18 cellular contexts compared by ENCODE assay signal in genomic region chr6:161188547-161189465, GRCh38.
"Had no signal": no experiment of that assay in that cellular context is flagged by ENCODE, and none has a peak within 500 bp of the region (broad histone marks: within the 10 kb centered on the region; RNA-seq: fewer than 3 reads in every experiment).

No MANE protein-coding gene starts in this region.

- H3K4me3 ChIP-seq: coronary artery, hepatocyte, psoas muscle, spleen, testis, tibial nerve had no signal

- DNase-seq: cerebellar nuclear complex; effector memory CD8-positive, alpha-beta T cell; foreskin keratinocyte; naive thymus-derived CD4-positive, alpha-beta T cell; nephron progenitor cell; psoas muscle; retina; spleen; stimulated activated CD4-positive, alpha-beta T cell treated with anti-CD3 and anti-CD28 coated beads, Interleukin-15, amount 100 ng/mL, for 24 hours; stimulated activated CD4-positive, alpha-beta T cell treated with anti-CD3 and anti-CD28 coated beads, Interleukin-1b, Interleukin-23, amount 100 ng/mL, for 48 hours; stimulated activated CD4-positive, alpha-beta T cell treated with anti-CD3 and anti-CD28 coated beads, Interleukin-4, amount 100 ng/mL, for 24 hours; testis had no signal

- H3K36me3 ChIP-seq: spleen had no signal

- H3K79me2 ChIP-seq: parathyroid adenoma had no signal

- H2AFZ ChIP-seq: hepatocyte, parathyroid adenoma had no signal

- ATAC-seq: effector memory CD8-positive, alpha-beta T cell; naive thymus-derived CD4-positive, alpha-beta T cell; psoas muscle; sciatic nerve; stimulated activated memory B cell treated with anti-CD40 and anti-IgM and Interleukin-4, amounts not matched to agents 10 μg/mL and 1 μg/mL and 100 μg/mL, for 72 hours had no signal

- H3K9me3 ChIP-seq: psoas muscle, testis had no signal

- H3K27ac ChIP-seq: coronary artery, foreskin keratinocyte, hepatocyte, parathyroid adenoma, psoas muscle, testis, tibial nerve had no signal

- H3K4me2 ChIP-seq: hepatocyte had no signal

- H3K4me1 ChIP-seq: foreskin keratinocyte, parathyroid adenoma, psoas muscle, testis, tibial nerve had no signal

- H3K9ac ChIP-seq: parathyroid adenoma had no signal

- H3K27me3 ChIP-seq: foreskin keratinocyte, hepatocyte, spleen, testis, tibial nerve had no signal
